Comparison of ENCODE assay signal across 8 cellular contexts in the genomic region with DNA sequence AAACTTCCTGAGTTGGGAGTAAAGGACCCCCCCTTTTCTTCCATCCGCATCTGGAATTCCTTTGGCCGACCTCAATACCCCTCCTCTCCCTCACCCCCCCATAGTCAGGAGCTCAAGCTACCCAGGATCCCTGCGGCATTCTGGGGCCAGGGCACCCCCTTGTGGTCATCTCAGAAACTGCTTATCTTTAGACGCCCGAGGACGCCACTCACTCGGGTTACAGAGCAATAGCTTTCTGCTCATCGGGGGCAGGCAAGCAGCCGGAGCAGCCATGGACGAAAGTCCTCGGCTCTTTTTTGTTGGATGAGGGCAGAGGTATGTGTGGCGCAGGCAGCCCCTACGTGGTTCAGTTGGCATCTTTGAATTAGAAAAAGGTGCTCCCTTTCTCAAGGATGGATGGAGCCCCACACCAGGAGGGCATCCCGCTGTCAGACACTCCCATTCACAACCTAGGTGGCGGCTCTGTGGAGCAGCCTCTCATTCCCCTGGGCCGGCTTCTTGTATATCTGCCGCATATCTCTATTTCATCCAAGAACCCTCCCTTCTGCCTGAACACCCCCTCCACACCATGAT. TPM values are rescaled to one million over a fixed set of nuclear protein-coding genes. Genes with fewer than 3 reads are reported as not detected.
DNase-seq lines count a peak whose midpoint lies in the region; ATAC-seq and TF ChIP-seq lines count a peak whose summit lies in the region.

No MANE protein-coding gene starts in this region.

- no peaks in the 10 kb centered on the region for H3K9me3 ChIP-seq in SK-N-MC (ENCODE audit: low read depth, low read length)
- no peaks in the 10 kb centered on the region for H3K9me3 ChIP-seq in heart left ventricle

- peak; percentile 74 for DNase-seq in Daoy (ENCODE audit: low read depth)
- peak; percentile 92 for DNase-seq in HuH-7.5 (ENCODE audit: low spot score)
- no peak for DNase-seq in SK-N-MC (ENCODE audit: low read depth, low spot score)
- DNase-seq in activated naive CD8-positive, alpha-beta T cell treated with anti-CD3 and anti-CD28 coated beads, Interleukin-2, amount 50 U/mL, for 16 hours (ENCODE audit: low read depth, low spot score) = peak; percentile 25
- DNase-seq in heart left ventricle = peak; percentile 60 to 78 (median 75)
- DNase-seq in posterior cingulate gyrus = peak in 7 of 10 donors; percentile 78 to 97 (median 83)

- H3K36me3 ChIP-seq in SK-N-MC (ENCODE audit: insufficient read depth, low read length) (no peaks in the 10 kb centered on the region; the same call in 1 of the 2 replicates), heart left ventricle (peaks cover 0 to 10% (median 5%) of the 10 kb centered on the region in 9 donors)

- peak overlapping the region; percentile 69 for H3K4me3 ChIP-seq in SK-N-MC
- H3K4me3 ChIP-seq in heart left ventricle = peak overlapping the region in 10 of 12 donors; percentile 60 to 97 (median 76)

- peaks cover 0 to 33% (median 0%) of the 10 kb centered on the region in 9 donors for H3K27me3 ChIP-seq in heart left ventricle

- H3K9ac ChIP-seq in SK-N-MC (ENCODE audit: insufficient read length) = no peak overlapping the region

- TF ChIP-seq POLR2A in heart left ventricle (IDR thresholded peaks at IDR 0.05) = no peak

- H3K27ac ChIP-seq in SK-N-MC (peak overlapping the region; percentile 73; the same call in 1 of the 2 replicates), heart left ventricle (peak overlapping the region in 9 of 12 donors; percentile 19 to 100 (median 95))

- peak; percentile 64 to 79 (median 72) for TF ChIP-seq CTCF in heart left ventricle (IDR thresholded peaks at IDR 0.05)

- ATAC-seq in heart left ventricle = peak in 3 of 4 donors; percentile 11 to 29 (median 17)
- no peak for ATAC-seq in GM18502 (IDR thresholded peaks at IDR 0.05; ENCODE audit: poor library complexity, unreplicated experiment)
- ATAC-seq in GM18498 (IDR thresholded peaks at IDR 0.05; ENCODE audit: unreplicated experiment) = no peak

- 10 to 18% (median 13%) methylated on average over 17 of the region's 17 CpGs for WGBS in heart left ventricle, 4 donors

- peaks cover 7 to 68% (median 49%) of the 10 kb centered on the region in 12 donors for H3K4me1 ChIP-seq in heart left ventricle

- intact Hi-C loops in heart left ventricle (cut with DNase I) (loop anchor here in 4 of 10 donors (1.0 to 10.0 kb wide), 5 partner anchors 43 to 234 kb away; a partner anchor contains a TSS), posterior cingulate gyrus (cut with DNase I) (loop anchor here (5.0 kb wide), 1 partner anchor 34 kb away; no protein-coding TSS in a partner anchor)

RNA-seq across cellular contexts. Expression of a gene that starts 2.3 kb away (rescaled TPM):
- total RNA-seq in Daoy (2014; rRNA removed; shearing (Covaris generic)) = 0.51 and 1.9 TPM in 2 replicates
- total RNA-seq in heart left ventricle = 10 to 100 TPM; 12.9 to 47.1 (median 19.8) TPM
- 10 to 100 TPM; 20.0 to 23.9 TPM for polyA plus RNA-seq in heart left ventricle

RNA-seq across cellular contexts. Expression of a gene that starts 4.1 kb away (rescaled TPM):
- 2.6 and 2.9 TPM in 2 replicates for total RNA-seq in Daoy (2014; rRNA removed; shearing (Covaris generic))
- 10 to 100 TPM in 8 of 9 donors, 1 to 10 TPM in 1; 8.1 to 22.4 (median 11.8) TPM for total RNA-seq in heart left ventricle
- 10 to 100 TPM in 1 of 2 donors, 1 to 10 TPM in 1; 6.2 to 17.6 TPM for polyA plus RNA-seq in heart left ventricle

RNA-seq across cellular contexts. Expression of a gene that starts 8.1 kb away (rescaled TPM):
- total RNA-seq in Daoy (2014; rRNA removed; shearing (Covaris generic)) = not detected in 2 replicates
- total RNA-seq in heart left ventricle = not detected
- under 1 TPM in 1 of 2 donors, not detected in 1; 0.04 TPM for polyA plus RNA-seq in heart left ventricle

RNA-seq across cellular contexts. Expression of a gene that starts 21.5 kb away (rescaled TPM):
- total RNA-seq in Daoy (2014; rRNA removed; shearing (Covaris generic)) = 180 and 215 TPM in 2 replicates
- total RNA-seq in heart left ventricle = 100 to 1,000 TPM in 6 of 9 donors, 10 to 100 TPM in 3; 46.7 to 380 (median 110) TPM
- 100 to 1,000 TPM in 1 of 2 donors, 10 to 100 TPM in 1; 31.9 to 108 TPM for polyA plus RNA-seq in heart left ventricle

RNA-seq across cellular contexts. Expression of a gene that starts 43.1 kb away (rescaled TPM):
- 0.27 and 0.51 TPM in 2 replicates for total RNA-seq in Daoy (2014; rRNA removed; shearing (Covaris generic))
- 100 to 1,000 TPM in 7 of 9 donors, 10 to 100 TPM in 2; 53.7 to 138 (median 108) TPM for total RNA-seq in heart left ventricle
- polyA plus RNA-seq in heart left ventricle = 10 to 100 TPM; 62.3 to 79.9 TPM

Comparison
In these comparisons a context has a peak if more than half of its experiments do, and no peak if none do; other contexts are left out.
1. ATAC-seq: peak in heart left ventricle (3 of 4); none in GM18502 (single experiment) and GM18498 (single experiment).